Comparison of ENCODE assay signal across 32 cellular contexts in the genomic region with DNA sequence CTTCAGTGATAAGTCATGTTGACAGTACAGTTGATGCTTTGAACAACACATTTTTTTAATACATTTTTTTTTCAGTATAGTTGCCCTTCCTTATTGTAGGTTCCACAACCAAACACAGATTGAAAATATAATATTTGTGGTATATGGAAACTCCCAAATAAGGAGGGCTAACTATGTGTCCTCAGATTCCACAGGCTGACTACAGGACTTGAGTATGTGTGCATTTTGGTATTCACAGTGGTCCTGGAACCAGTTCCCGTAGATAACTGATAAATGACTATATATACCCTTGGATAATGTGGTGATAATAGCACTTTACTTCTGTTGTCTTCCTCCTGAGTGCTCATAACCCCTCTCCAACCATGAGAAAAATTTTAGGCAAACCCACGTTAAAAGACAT.
"Had no signal": no experiment of that assay in that cellular context is flagged by ENCODE, and none has a peak within 500 bp of the region (broad histone marks: within the 10 kb centered on the region; RNA-seq: fewer than 3 reads in every experiment).

No MANE protein-coding gene starts in this region.

- FAIRE-seq: endometrium, endothelial cell of umbilical vein had no signal

- H3K4me1 Mint-ChIP-seq: activated CD4-positive, alpha-beta T cell treated with anti-CD3 and anti-CD28 coated beads for 36 hours; activated CD4-positive, alpha-beta T cell treated with anti-CD3 and anti-CD28 coated beads, Interleukin-2, amount 10 ng/mL, durations not matched to agents 7 days and 5 days; activated naive CD4-positive, alpha-beta T cell treated with anti-CD3 and anti-CD28 coated beads, Interleukin-2, amount 10 ng/mL, durations not matched to agents 7 days and 5 days; activated naive CD8-positive, alpha-beta T cell treated with anti-CD3 and anti-CD28 coated beads, Interleukin-2, amount 10 ng/mL, durations not matched to agents 7 days and 5 days had no signal

- H3K27me3 ChIP-seq: body of pancreas, breast epithelium, cardiac muscle cell, colonic mucosa, esophagus squamous epithelium, gastroesophageal sphincter, heart right ventricle had no signal

- H3K4me1 ChIP-seq: body of pancreas, breast epithelium, colonic mucosa, gastroesophageal sphincter, heart right ventricle had no signal

- H3K4me3 Mint-ChIP-seq: activated CD4-positive, alpha-beta memory T cell treated with anti-CD3 and anti-CD28 coated beads, Interleukin-2, amount 10 ng/mL, durations not matched to agents 7 days and 5 days; activated CD4-positive, alpha-beta T cell treated with anti-CD3 and anti-CD28 coated beads for 36 hours; activated CD4-positive, alpha-beta T cell treated with anti-CD3 and anti-CD28 coated beads, Interleukin-2, amount 10 ng/mL, durations not matched to agents 7 days and 5 days; activated naive CD4-positive, alpha-beta T cell treated with anti-CD3 and anti-CD28 coated beads, Interleukin-2, amount 10 ng/mL, durations not matched to agents 7 days and 5 days; activated naive CD8-positive, alpha-beta T cell treated with anti-CD3 and anti-CD28 coated beads, Interleukin-2, amount 10 ng/mL, durations not matched to agents 7 days and 5 days; activated T-cell treated with anti-CD3 and anti-CD28 coated beads, Interleukin-2, amount 50 U/mL, for 24 hours; activated T-cell treated with anti-CD3 and anti-CD28 coated beads, Interleukin-2, amount 50 U/mL, for 72 hours had no signal

- H3K9me3 ChIP-seq: body of pancreas, breast epithelium, colonic mucosa, esophagus squamous epithelium, gastroesophageal sphincter, heart right ventricle had no signal

- H3K36me3 ChIP-seq: breast epithelium, cardiac muscle cell, colonic mucosa had no signal

- H3K27ac Mint-ChIP-seq: activated CD4-positive, alpha-beta memory T cell treated with anti-CD3 and anti-CD28 coated beads, Interleukin-2, amount 10 ng/mL, durations not matched to agents 7 days and 5 days; activated CD4-positive, alpha-beta T cell treated with anti-CD3 and anti-CD28 coated beads for 36 hours; activated CD4-positive, alpha-beta T cell treated with anti-CD3 and anti-CD28 coated beads, Interleukin-2, amount 10 ng/mL, durations not matched to agents 7 days and 5 days; activated naive CD4-positive, alpha-beta T cell treated with anti-CD3 and anti-CD28 coated beads, Interleukin-2, amount 10 ng/mL, durations not matched to agents 7 days and 5 days; activated naive CD8-positive, alpha-beta T cell treated with anti-CD3 and anti-CD28 coated beads, Interleukin-2, amount 10 ng/mL, durations not matched to agents 7 days and 5 days; activated T-cell treated with anti-CD3 and anti-CD28 coated beads, Interleukin-2, amount 50 U/mL, for 24 hours; activated T-cell treated with anti-CD3 and anti-CD28 coated beads, Interleukin-2, amount 50 U/mL, for 72 hours had no signal

- H3K27me3 Mint-ChIP-seq: activated CD4-positive, alpha-beta memory T cell treated with anti-CD3 and anti-CD28 coated beads, Interleukin-2, amount 10 ng/mL, durations not matched to agents 7 days and 5 days; activated CD4-positive, alpha-beta T cell treated with anti-CD3 and anti-CD28 coated beads for 36 hours; activated CD4-positive, alpha-beta T cell treated with anti-CD3 and anti-CD28 coated beads, Interleukin-2, amount 10 ng/mL, durations not matched to agents 7 days and 5 days; activated naive CD4-positive, alpha-beta T cell treated with anti-CD3 and anti-CD28 coated beads, Interleukin-2, amount 10 ng/mL, durations not matched to agents 7 days and 5 days; activated naive CD8-positive, alpha-beta T cell treated with anti-CD3 and anti-CD28 coated beads, Interleukin-2, amount 10 ng/mL, durations not matched to agents 7 days and 5 days; activated T-cell treated with anti-CD3 and anti-CD28 coated beads, Interleukin-2, amount 50 U/mL, for 24 hours had no signal

- ATAC-seq: activated CD4-positive, alpha-beta T cell treated with anti-CD3 and anti-CD28 coated beads for 36 hours; activated naive CD4-positive, alpha-beta T cell treated with anti-CD3 and anti-CD28 coated beads, Interleukin-2, amount 50 U/mL, for 72 hours; activated T-cell treated with anti-CD3 and anti-CD28 coated beads, Interleukin-2, amount 50 U/mL, for 72 hours; body of pancreas; gastroesophageal sphincter; heart right ventricle had no signal

- H3K9me3 Mint-ChIP-seq: activated CD4-positive, alpha-beta memory T cell treated with anti-CD3 and anti-CD28 coated beads, Interleukin-2, amount 10 ng/mL, durations not matched to agents 7 days and 5 days; activated CD4-positive, alpha-beta T cell treated with anti-CD3 and anti-CD28 coated beads, Interleukin-2, amount 10 ng/mL, durations not matched to agents 7 days and 5 days; activated naive CD4-positive, alpha-beta T cell treated with anti-CD3 and anti-CD28 coated beads, Interleukin-2, amount 10 ng/mL, durations not matched to agents 7 days and 5 days; activated naive CD4-positive, alpha-beta T cell treated with anti-CD3 and anti-CD28 coated beads, Interleukin-2, amount 50 U/mL, for 72 hours; activated naive CD8-positive, alpha-beta T cell treated with anti-CD3 and anti-CD28 coated beads, Interleukin-2, amount 10 ng/mL, durations not matched to agents 7 days and 5 days; activated T-cell treated with anti-CD3 and anti-CD28 coated beads, Interleukin-2, amount 50 U/mL, for 72 hours had no signal

- H3K27ac ChIP-seq: body of pancreas, breast epithelium, cardiac muscle cell, colonic mucosa, epithelial cell of prostate, esophagus squamous epithelium, gastroesophageal sphincter, heart right ventricle had no signal

- DNase-seq: activated CD4-positive, alpha-beta memory T cell treated with anti-CD3 and anti-CD28 coated beads, Interleukin-2, amount 10 ng/mL, durations not matched to agents 7 days and 5 days; activated CD4-positive, alpha-beta T cell treated with anti-CD3 and anti-CD28 coated beads for 36 hours; activated CD4-positive, alpha-beta T cell treated with anti-CD3 and anti-CD28 coated beads, Interleukin-2, amount 10 ng/mL, durations not matched to agents 7 days and 5 days; activated CD4-positive, alpha-beta T cell treated with anti-CD3 and anti-CD28 coated beads, Interleukin-2, amount 50 U/mL, for 4 hours; activated CD4-positive, CD25-positive, alpha-beta regulatory T cell; activated CD4-positive, CD25-positive, alpha-beta regulatory T cell treated with anti-CD3 and anti-CD28 coated beads, Interleukin-2, amount 50 U/mL, for 72 hours; activated CD8-positive, alpha-beta memory T cell treated with anti-CD3 and anti-CD28 coated beads, Interleukin-2, amount 50 U/mL, for 48 hours; activated gamma-delta T cell; activated naive CD4-positive, alpha-beta T cell; activated naive CD4-positive, alpha-beta T cell treated with anti-CD3 and anti-CD28 coated beads, Interleukin-2, amount 10 ng/mL, durations not matched to agents 7 days and 5 days; activated naive CD8-positive, alpha-beta T cell treated with anti-CD3 and anti-CD28 coated beads, Interleukin-2, amount 10 ng/mL, durations not matched to agents 7 days and 5 days; activated T-cell treated with anti-CD3 and anti-CD28 coated beads for 4 hours; activated T-cell treated with anti-CD3 and anti-CD28 coated beads, Interleukin-2, amount 50 U/mL, for 24 hours; activated T-cell treated with anti-CD3 and anti-CD28 coated beads, Interleukin-2, amount 50 U/mL, for 72 hours; amniotic stem cell; anterior cingulate cortex; body of pancreas; central memory CD4-positive, alpha-beta T cell; cerebellar nuclear complex; colonic mucosa; effector CD8-positive, alpha-beta T cell; esophagus squamous epithelium; foreskin melanocyte; heart right ventricle; T-helper 2 cell had no signal

- H3K4me3 ChIP-seq: body of pancreas, breast epithelium, cardiac muscle cell, colonic mucosa, esophagus squamous epithelium, gastroesophageal sphincter, heart right ventricle had no signal
